12 cellular contexts compared by ENCODE assay signal in genomic region chr3:134237454-134238145, GRCh38. TPM values are rescaled to one million over a fixed set of nuclear protein-coding genes. Genes with fewer than 3 reads are reported as not detected.
A peak's percentile ranks its signal among the peaks of the same experiment; 100 is the strongest.
DNase-seq lines count a peak whose midpoint lies in the region; FAIRE-seq and TF ChIP-seq lines count a peak whose summit lies in the region.
"Had no signal": no experiment of that assay in that cellular context is flagged by ENCODE, and none has a peak within 500 bp of the region (broad histone marks: within the 10 kb centered on the region; RNA-seq: fewer than 3 reads in every experiment).

No MANE protein-coding gene starts in this region.

- H2AFZ ChIP-seq in Karpas-422 (ENCODE audit: low read length), result no peak overlapping the region

- H4K20me1 ChIP-seq in Karpas-422 (ENCODE audit: insufficient read depth, low read depth, low read length), result peaks cover 55% of the 10 kb centered on the region

- H3K9me3 ChIP-seq in kidney (ENCODE audit: control insufficient read depth in 1 of 2, low read length in 2 of 2) (no peaks in the 10 kb centered on the region), subcutaneous abdominal adipose tissue (ENCODE audit: control insufficient read depth in 5 of 5, low read length in 5 of 5) (no peaks in the 10 kb centered on the region), Karpas-422 (ENCODE audit: low read length) (no peaks in the 10 kb centered on the region)
- H3K9me3 ChIP-seq: colonic mucosa had no signal

- no peaks in the 10 kb centered on the region for H3K79me2 ChIP-seq in Karpas-422 (ENCODE audit: low read length)

- FAIRE-seq in kidney (lab: Jason Lieb, UNC), result peak; percentile 13

- H3K9me2 ChIP-seq in Karpas-422 (replicated peaks; ENCODE audit: insufficient read depth, low read length), result no peaks in the 10 kb centered on the region

- no peak overlapping the region for H3K4me3 ChIP-seq in kidney (ENCODE audit: low read length in 2 of 2)
- H3K4me3 ChIP-seq in subcutaneous abdominal adipose tissue (ENCODE audit: low read depth in 1 of 5, low read length in 5 of 5), result peak overlapping the region in 1 of 5 donors; percentile 3
- H3K4me3 ChIP-seq in Karpas-422 (ENCODE audit: low read length), result no peak overlapping the region
- H3K4me3 ChIP-seq: A549, colonic mucosa had no signal

- H3K4me1 ChIP-seq in kidney (ENCODE audit: control insufficient read depth in 1 of 2, insufficient read depth in 1 of 2, low read depth in 1 of 2, low read length in 2 of 2) (peaks cover 11 to 29% of the 10 kb centered on the region in 2 donors), subcutaneous abdominal adipose tissue (ENCODE audit: control insufficient read depth in 5 of 5, insufficient read depth in 5 of 5, low read length in 5 of 5) (peaks cover 6 to 60% (median 44%) of the 10 kb centered on the region in 5 donors), Karpas-422 (ENCODE audit: low read length) (no peaks in the 10 kb centered on the region)

- H3K9ac ChIP-seq in kidney (ENCODE audit: low read length in 2 of 2) (no peak overlapping the region), subcutaneous abdominal adipose tissue (ENCODE audit: low read length in 5 of 5) (peak overlapping the region in 3 of 5 donors; percentile 12 to 62 (median 41)), Karpas-422 (ENCODE audit: low read length) (no peak overlapping the region)

- no peak for TF ChIP-seq CTCF in kidney (IDR thresholded peaks at IDR 0.05; ENCODE audit: borderline replicate concordance, extremely low read depth, insufficient read depth)

- H3K4me1 Mint-ChIP-seq in activated naive CD8-positive, alpha-beta T cell treated with anti-CD3 and anti-CD28 coated beads for 36 hours, result peaks cover 69% of the 10 kb centered on the region

- H3K36me3 ChIP-seq in kidney (ENCODE audit: control insufficient read depth in 1 of 2, insufficient read depth in 2 of 2, low read length in 2 of 2) (no peaks in the 10 kb centered on the region), subcutaneous abdominal adipose tissue (ENCODE audit: control insufficient read depth in 5 of 5, insufficient read depth in 5 of 5, low read length in 5 of 5) (no peaks in the 10 kb centered on the region), Karpas-422 (ENCODE audit: insufficient read depth, low read length) (no peaks in the 10 kb centered on the region)
- H3K36me3 ChIP-seq: colonic mucosa had no signal

- H3K27ac ChIP-seq in kidney (ENCODE audit: low read depth in 2 of 2, low read length in 2 of 2), result peak overlapping the region; percentile 8 to 34
- peak overlapping the region; percentile 93 for H3K27ac ChIP-seq in subcutaneous abdominal adipose tissue (ENCODE audit: low read depth, low read length)
- H3K27ac ChIP-seq in Karpas-422 (ENCODE audit: low read length), result no peak overlapping the region
- H3K27ac ChIP-seq: A549, colonic mucosa had no signal

- no peaks in the 10 kb centered on the region for H3K9me3 Mint-ChIP-seq in activated naive CD8-positive, alpha-beta T cell treated with anti-CD3 and anti-CD28 coated beads for 36 hours

- H3K27ac Mint-ChIP-seq in activated naive CD8-positive, alpha-beta T cell treated with anti-CD3 and anti-CD28 coated beads for 36 hours, result peak overlapping the region; percentile 43

- H3K4me3 Mint-ChIP-seq in activated naive CD8-positive, alpha-beta T cell treated with anti-CD3 and anti-CD28 coated beads for 36 hours, result no peak overlapping the region

- no peak overlapping the region for H3K4me2 ChIP-seq in Karpas-422 (ENCODE audit: low read depth, low read length, poor library complexity, severe bottlenecking)
- H3K4me2 ChIP-seq: A549 had no signal

- no peaks in the 10 kb centered on the region for H3K27me3 Mint-ChIP-seq in activated naive CD8-positive, alpha-beta T cell treated with anti-CD3 and anti-CD28 coated beads for 36 hours

- H3K27me3 ChIP-seq in subcutaneous abdominal adipose tissue (ENCODE audit: control insufficient read depth in 5 of 5, insufficient read depth in 4 of 5, low read length in 5 of 5) (no peaks in the 10 kb centered on the region), Karpas-422 (ENCODE audit: low read length) (no peaks in the 10 kb centered on the region)
- H3K27me3 ChIP-seq: colonic mucosa had no signal

- intact Hi-C loops in kidney (cut with DNase I), result no loop called here

- H3K36me3 Mint-ChIP-seq in activated naive CD8-positive, alpha-beta T cell treated with anti-CD3 and anti-CD28 coated beads for 36 hours, result peaks cover 18% of the 10 kb centered on the region

- DNase-seq in NCI-H748 (lab: John Stamatoyannopoulos, UW; ENCODE audit: unreplicated experiment) (peak; percentile 40), NCI-H748 treated with DMSO at 0.1 percent for 48 hours (lab: John Stamatoyannopoulos, UW) (no peak), kidney (no peak), SW 1271 (lab: John Stamatoyannopoulos, UW) (no peak), Karpas-422 (no peak), C1 segment of cervical spinal cord (lab: John Stamatoyannopoulos, UW) (no peak)
- DNase-seq in activated naive CD8-positive, alpha-beta T cell treated with anti-CD3 and anti-CD28 coated beads for 36 hours, result no peak
- DNase-seq: colonic mucosa, glutamatergic neuron, mesendoderm had no signal

RNA-seq across cellular contexts. Expression of gene RYK, which starts 13.1 kb away (rescaled TPM):
- total RNA-seq in activated naive CD8-positive, alpha-beta T cell treated with anti-CD3 and anti-CD28 coated beads for 36 hours, result 10 to 100 TPM; 18.7 to 21.0 TPM
- total RNA-seq in kidney, result 50.9 TPM
- 32.2 TPM for polyA plus RNA-seq in kidney (ENCODE audit: insufficient read depth, low read depth, low replicate concordance)
- total RNA-seq in Karpas-422 (2014; rRNA removed; shearing (Covaris generic); ENCODE audit: low replicate concordance), result 10.5 and 14.8 TPM in 2 replicates

Comparison
In these comparisons a context has a peak if more than half of its experiments do, and no peak if none do; other contexts are left out.
1. H3K9ac ChIP-seq: peak in subcutaneous abdominal adipose tissue (3 of 5); none in kidney (0 of 2) and Karpas-422 (single experiment).